In the genomic region with DNA sequence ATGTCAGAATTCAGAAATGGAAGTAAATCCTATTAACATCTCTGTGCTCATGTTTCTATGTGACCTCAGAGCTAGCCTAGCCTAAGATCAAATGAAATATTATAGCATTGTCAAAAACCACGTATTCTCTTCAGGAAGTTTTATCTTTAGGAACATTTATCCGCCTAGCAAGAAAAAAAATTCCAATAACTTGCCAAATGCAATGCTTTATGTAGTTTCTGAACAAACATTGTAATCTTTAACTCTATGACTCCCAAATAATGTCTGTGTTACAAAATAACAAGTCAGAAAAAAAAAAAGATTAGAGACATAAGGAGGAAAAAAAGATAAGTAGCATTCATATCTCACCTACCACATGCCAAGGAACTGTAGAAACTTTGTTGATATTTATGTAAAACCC, we compare ENCODE assay signal across 15 cellular contexts. TPM values are rescaled to one million over a fixed set of nuclear protein-coding genes. Genes with fewer than 3 reads are reported as not detected.
DNase-seq lines count a peak whose midpoint lies in the region; ATAC-seq, FAIRE-seq and TF ChIP-seq lines count a peak whose summit lies in the region.
"Had no signal": no experiment of that assay in that cellular context is flagged by ENCODE, and none has a peak within 500 bp of the region (broad histone marks: within the 10 kb centered on the region; RNA-seq: fewer than 3 reads in every experiment).

No MANE protein-coding gene starts in this region.

- H3K79me2 ChIP-seq in endothelial cell of umbilical vein (ENCODE audit: control insufficient read depth, insufficient read depth, low read length) (no peaks in the 10 kb centered on the region), neural progenitor cell (ENCODE audit: low read depth) (no peaks in the 10 kb centered on the region)

- no peaks in the 10 kb centered on the region for H3K9me1 ChIP-seq in endothelial cell of umbilical vein (replicated peaks; ENCODE audit: control insufficient read depth, extremely low read depth, insufficient read depth, low read length)

- H3K4me2 ChIP-seq in endothelial cell of umbilical vein (ENCODE audit: insufficient read depth, low read length) (no peak overlapping the region), neural progenitor cell (peak overlapping the region; percentile 19)
- H3K4me2 ChIP-seq: BLaER1 treated with 17β-estradiol and CSF1 and Interleukin-3, amounts not matched to agents 10 nM and 100 nM; GM23338 had no signal

- no peak overlapping the region for H3K9ac ChIP-seq in SK-N-MC (ENCODE audit: insufficient read length)
- H3K9ac ChIP-seq in endothelial cell of umbilical vein (replicated peaks; ENCODE audit: extremely low read depth, insufficient read depth, low read length) = no peak overlapping the region
- H3K9ac ChIP-seq in neural progenitor cell = no peak overlapping the region
- H3K9ac ChIP-seq: BLaER1 treated with 17β-estradiol and CSF1 and Interleukin-3, amounts not matched to agents 10 nM and 100 nM had no signal

- dilution Hi-C loops in endothelial cell of umbilical vein (cut with MboI; ENCODE audit: extremely low pct_ligation_motif_present, low sequenced_read_pairs) = no loop called here

- H3K36me3 ChIP-seq in SK-N-MC (ENCODE audit: insufficient read depth, low read length) (no peaks in the 10 kb centered on the region), endothelial cell of umbilical vein (ENCODE audit: control insufficient read depth in 2 of 2, extremely low read depth in 1 of 2, insufficient read depth in 2 of 2, low read length in 2 of 2) (no peaks in the 10 kb centered on the region), neural progenitor cell (no peaks in the 10 kb centered on the region)
- H3K36me3 ChIP-seq: BLaER1 treated with 17β-estradiol and CSF1 and Interleukin-3, amounts not matched to agents 10 nM and 100 nM had no signal

- H3K4me3 ChIP-seq in SK-N-MC (no peak overlapping the region), endothelial cell of umbilical vein (replicated peaks in 1 of 3; ENCODE audit: insufficient read depth in 1 of 3, low read depth in 1 of 3, low read length in 3 of 3) (no peak overlapping the region), neural progenitor cell (no peak overlapping the region)
- H3K4me3 ChIP-seq: BLaER1 treated with 17β-estradiol and CSF1 and Interleukin-3, amounts not matched to agents 10 nM and 100 nM; GM23338 had no signal

- no TSS peak for BruUV-seq in endothelial cell of umbilical vein (replicated peaks; lab: Mats Ljungman, UMichigan)

- H3F3A ChIP-seq in neural progenitor cell (ENCODE audit: low read depth) = no peaks in the 10 kb centered on the region

- peaks cover 2% of the 10 kb centered on the region for H3K27me3 Mint-ChIP-seq in neural progenitor cell (ENCODE audit: insufficient read depth, low read depth)

- H2AFZ ChIP-seq in endothelial cell of umbilical vein (ENCODE audit: low read depth, low read length) (no peak overlapping the region), neural progenitor cell (replicated peaks) (no peak overlapping the region)

- DNase-seq in SK-N-MC (ENCODE audit: low read depth, low spot score) (no peak), endothelial cell of umbilical vein (ENCODE audit: low read depth, low spot score) (peak; percentile 16), neural progenitor cell (ENCODE audit: low spot score) (no peak), substantia nigra (lab: John Stamatoyannopoulos, UW) (no peak), NCI-H2196 (lab: John Stamatoyannopoulos, UW; ENCODE audit: unreplicated experiment) (no peak)
- DNase-seq: 8988T; ACHN; CD4-positive, CD25-positive, alpha-beta regulatory T cell; DMS53; GF-D8; H9 had no signal

- intact Hi-C loops in endothelial cell of umbilical vein (cut with micrococcal nuclease) = no loop called here

- no peaks in the 10 kb centered on the region for H3K9me3 Mint-ChIP-seq in neural progenitor cell
- H3K9me3 Mint-ChIP-seq: GM23338, H9 had no signal

- peaks cover 21% of the 10 kb centered on the region for H3K4me1 Mint-ChIP-seq in neural progenitor cell
- H3K4me1 Mint-ChIP-seq: CD4-positive, CD25-positive, alpha-beta regulatory T cell had no signal

- H4K20me1 ChIP-seq in endothelial cell of umbilical vein (replicated peaks; ENCODE audit: control insufficient read depth, extremely low read depth, insufficient read depth, low read length) (no peaks in the 10 kb centered on the region), neural progenitor cell (ENCODE audit: low read depth) (no peaks in the 10 kb centered on the region)
- H4K20me1 ChIP-seq: BLaER1 treated with 17β-estradiol and CSF1 and Interleukin-3, amounts not matched to agents 10 nM and 100 nM had no signal

- no peak overlapping the region for H3K4me3 Mint-ChIP-seq in neural progenitor cell
- H3K4me3 Mint-ChIP-seq: CD4-positive, CD25-positive, alpha-beta regulatory T cell; GM23338; H9 had no signal

- 0 out of 2 replicates have a peak, but pooled peaks cover 4% of the 10 kb centered on the region for H3K9me3 ChIP-seq in SK-N-MC (ENCODE audit: low read depth, low read length)
- no peaks in the 10 kb centered on the region for H3K9me3 ChIP-seq in endothelial cell of umbilical vein (replicated peaks; ENCODE audit: control insufficient read depth, insufficient read depth, low read length)
- H3K9me3 ChIP-seq in neural progenitor cell (ENCODE audit: low read depth) = no peaks in the 10 kb centered on the region
- H3K9me3 ChIP-seq: BLaER1 treated with 17β-estradiol and CSF1 and Interleukin-3, amounts not matched to agents 10 nM and 100 nM had no signal

- no peak for TF ChIP-seq POLR2A in endothelial cell of umbilical vein (IDR thresholded peaks at IDR 0.05; ENCODE audit: low read depth, low read length)

- H3K27me3 ChIP-seq in endothelial cell of umbilical vein (ENCODE audit: control insufficient read depth in 2 of 2, insufficient read depth in 2 of 2, low read length in 2 of 2) (peaks cover 0 to 2% of the 10 kb centered on the region in 2 experiments), neural progenitor cell (no peaks in the 10 kb centered on the region)
- H3K27me3 ChIP-seq: BLaER1 treated with 17β-estradiol and CSF1 and Interleukin-3, amounts not matched to agents 10 nM and 100 nM had no signal

- POLR2A ChIA-PET in endothelial cell of umbilical vein (lab: Charles Lee) = no interaction called here

- FAIRE-seq in endothelial cell of umbilical vein (lab: Jason Lieb, UNC) = no peak

- no peaks in the 10 kb centered on the region for H3K36me3 Mint-ChIP-seq in neural progenitor cell
- H3K36me3 Mint-ChIP-seq: CD4-positive, CD25-positive, alpha-beta regulatory T cell had no signal

- CTCF ChIA-PET in endothelial cell of umbilical vein (lab: Charles Lee) = interaction anchor here (1.3 kb wide), 1 partner anchor 79 kb away, joined by 6 read pairs; no protein-coding TSS in a partner anchor

- H3K27ac Mint-ChIP-seq in neural progenitor cell = no peak overlapping the region
- H3K27ac Mint-ChIP-seq: CD4-positive, CD25-positive, alpha-beta regulatory T cell; GM23338; H9 had no signal

- ATAC-seq in GM19328 (IDR thresholded peaks at IDR 0.05; ENCODE audit: unreplicated experiment) (no peak), HG03457 (IDR thresholded peaks at IDR 0.05; ENCODE audit: unreplicated experiment) (no peak)
- ATAC-seq: GM23338 had no signal

- H3K27ac ChIP-seq in SK-N-MC (peak overlapping the region; percentile 49), endothelial cell of umbilical vein (ENCODE audit: insufficient read depth, low read depth, low read length) (no peak overlapping the region), neural progenitor cell (no peak overlapping the region), substantia nigra (ENCODE audit: low read depth, low read length, poor library complexity, severe bottlenecking) (peak overlapping the region; percentile 9)
- H3K27ac ChIP-seq: BLaER1 treated with 17β-estradiol and CSF1 and Interleukin-3, amounts not matched to agents 10 nM and 100 nM had no signal

- no peaks in the 10 kb centered on the region for H3K4me1 ChIP-seq in endothelial cell of umbilical vein (ENCODE audit: control insufficient read depth, extremely low read depth, insufficient read depth, low read length)
- peaks cover 10% of the 10 kb centered on the region for H3K4me1 ChIP-seq in neural progenitor cell

- TF ChIP-seq CTCF in endothelial cell of umbilical vein (IDR thresholded peaks at IDR 0.05; ENCODE audit: extremely low read depth in 1 of 2, insufficient read depth in 1 of 2, low read depth in 1 of 2, low read length in 2 of 2) (no peak), neural progenitor cell (IDR thresholded peaks at IDR 0.05) (no peak)

TF ChIP-seq in endothelial cell of umbilical vein, 7 proteins besides CTCF, POLR2A, EP300 and RAD21:
- no peak for TF ChIP-seq MYC (IDR thresholded peaks at IDR 0.05; ENCODE audit: low read depth, low read length)
- TF ChIP-seq FOS (IDR thresholded peaks at IDR 0.05; ENCODE audit: borderline replicate concordance, insufficient read depth, low read length) = no peak
- TF ChIP-seq EZH2 (IDR thresholded peaks at IDR 0.05; ENCODE audit: borderline replicate concordance, low read depth, low read length, severe bottlenecking) = no peak
- TF ChIP-seq POLR2AphosphoS5 (IDR thresholded peaks at IDR 0.05; ENCODE audit: insufficient read depth, low read depth, low read length) = no peak
- TF ChIP-seq GATA2 (IDR thresholded peaks at IDR 0.05; ENCODE audit: insufficient read depth, insufficient read length, low read depth, low read length) = no peak
- no peak for TF ChIP-seq JUN (IDR thresholded peaks at IDR 0.05; ENCODE audit: borderline replicate concordance, insufficient read depth, insufficient read length, low read depth)
- TF ChIP-seq MAX (IDR thresholded peaks at IDR 0.05; ENCODE audit: insufficient read depth, insufficient read length) = no peak

RNA-seq across cellular contexts. Expression of gene IPO5, which starts 18.4 kb away (rescaled TPM):
- 159 and 183 TPM in 2 replicates for total RNA-seq in endothelial cell of umbilical vein
- 39.9 and 50.4 TPM in 2 replicates for polyA plus RNA-seq in endothelial cell of umbilical vein
- 74.4 and 83.0 TPM in 2 replicates for polyA plus RNA-seq in endothelial cell of umbilical vein (2011; cell fraction: cytosol; rRNA removed)
- polyA plus RNA-seq in endothelial cell of umbilical vein (2011; cell fraction: nucleus; rRNA removed) = 91.5 and 115 TPM in 2 replicates
- polyA plus RNA-seq in endothelial cell of umbilical vein (2012) = 134 and 154 TPM in 2 replicates
- polyA minus RNA-seq in endothelial cell of umbilical vein = 137 and 142 TPM in 2 replicates
- polyA minus RNA-seq in endothelial cell of umbilical vein (2011; cell fraction: cytosol; rRNA and poly(A)+ RNA removed) = 215 TPM
- 68.0 and 111 TPM in 2 replicates for polyA minus RNA-seq in endothelial cell of umbilical vein (2011; cell fraction: nucleus; rRNA and poly(A)+ RNA removed)
- 600 and 727 TPM in 2 replicates for total RNA-seq in neural progenitor cell (ENCODE audit: low replicate concordance)

Comparison
In these comparisons a context has a peak if more than half of its experiments do, and no peak if none do; other contexts are left out.
1. H3K27ac ChIP-seq: peak in SK-N-MC (single experiment) and substantia nigra (single experiment); none in endothelial cell of umbilical vein (single experiment) and neural progenitor cell (single experiment).